ENCODE assay signal across 10 cellular contexts in the genomic region with DNA sequence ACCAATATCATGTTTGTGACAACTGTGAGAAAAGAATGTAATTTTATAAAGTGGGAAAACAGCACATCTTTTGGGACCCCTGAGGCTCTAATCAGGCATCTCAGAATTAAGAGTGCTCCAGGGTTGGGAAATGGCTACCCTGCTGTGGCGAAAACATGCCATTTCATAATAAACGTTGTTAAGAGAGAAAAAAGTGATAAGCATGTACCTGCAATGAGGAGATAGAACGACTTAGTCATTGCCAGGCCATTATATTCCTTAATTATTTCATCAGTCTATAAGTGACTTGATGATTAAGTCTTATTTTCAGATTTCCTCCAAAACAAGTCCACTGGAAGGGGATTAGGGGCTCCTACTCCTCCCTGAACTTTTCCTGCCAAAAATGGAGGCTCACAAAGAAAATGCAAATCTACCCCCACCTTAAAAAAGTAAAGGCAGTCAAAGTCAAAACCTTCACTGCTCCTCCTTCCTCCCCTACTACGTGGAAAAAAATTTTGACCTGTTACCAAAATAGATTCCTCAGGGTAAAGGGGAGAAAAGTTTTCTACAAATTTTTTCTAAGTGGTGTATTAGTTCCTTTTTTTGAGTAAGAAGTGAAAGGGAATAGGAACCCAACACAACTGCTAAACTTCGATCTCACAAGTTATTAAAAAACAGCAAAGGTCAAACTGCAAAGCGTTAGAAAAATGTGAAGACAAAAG. TPM values are rescaled to one million over a fixed set of nuclear protein-coding genes. Genes with fewer than 3 reads are reported as not detected.
DNase-seq lines count a peak whose midpoint lies in the region; ATAC-seq and TF ChIP-seq lines count a peak whose summit lies in the region.
"Not testable (repeated sequence)": the region's sequence is repeated elsewhere in the genome, so short reads cannot be mapped to it uniquely, and the experiment has no call there.
"Had no signal": no experiment of that assay in that cellular context is flagged by ENCODE, and none has a peak within 500 bp of the region (broad histone marks: within the 10 kb centered on the region; RNA-seq: fewer than 3 reads in every experiment).

No MANE protein-coding gene starts in this region.

- peaks cover 70% of the 10 kb centered on the region for H3K79me2 ChIP-seq in PC-9 (ENCODE audit: low read depth)

- H3K27ac Mint-ChIP-seq in activated CD8-positive, alpha-beta memory T cell treated with anti-CD3 and anti-CD28 coated beads, Interleukin-2, amount 10 ng/mL, durations not matched to agents 7 days and 5 days = peak overlapping the region; percentile 37
- peak overlapping the region in 1 of 2 donors; percentile 12 for H3K27ac Mint-ChIP-seq in effector memory CD8-positive, alpha-beta T cell
- H3K27ac Mint-ChIP-seq in immature natural killer cell = peak overlapping the region; percentile 36 to 94 (median 85)

- not testable (repeated sequence) for DNase-seq in A673 (ENCODE audit: low spot score); PC-9; activated CD8-positive, alpha-beta memory T cell treated with anti-CD3 and anti-CD28 coated beads, Interleukin-2, amount 10 ng/mL, durations not matched to agents 7 days and 5 days; effector memory CD8-positive, alpha-beta T cell; immature natural killer cell
- DNase-seq in GM12864 (ENCODE audit: low read depth) = peak; percentile 34
- peak; percentile 53 for DNase-seq in KBM-7

- POLR2A ChIA-PET in A673 (lab: Charles Lee; ENCODE audit: low non-redundant PET) = interaction anchor here (0.6 kb wide), 1 partner anchor 1786 kb away, joined by 3 read pairs; no protein-coding TSS in a partner anchor
- POLR2A ChIA-PET in PC-9 (lab: Charles Lee; ENCODE audit: unreplicated experiment) = not testable (repeated sequence)

- BruUV-seq in A673 (replicated peaks; lab: Mats Ljungman, UMichigan); PC-9 (replicated peaks; lab: Mats Ljungman, UMichigan): not testable (repeated sequence)

- peaks cover 63% of the 10 kb centered on the region for H3K4me1 Mint-ChIP-seq in activated CD8-positive, alpha-beta memory T cell treated with anti-CD3 and anti-CD28 coated beads, Interleukin-2, amount 10 ng/mL, durations not matched to agents 7 days and 5 days
- H3K4me1 Mint-ChIP-seq in effector memory CD8-positive, alpha-beta T cell (ENCODE audit: low read depth in 2 of 2) = peaks cover 23 to 29% of the 10 kb centered on the region in 2 donors
- peaks cover 53 to 67% of the 10 kb centered on the region in 2 donors for H3K4me1 Mint-ChIP-seq in immature natural killer cell

- H2AFZ ChIP-seq in PC-9 = not testable (repeated sequence)

- peak overlapping the region; percentile 68 for H3K27ac ChIP-seq in A673 (ENCODE audit: low read depth, low read length, poor library complexity, severe bottlenecking)
- peak overlapping the region; percentile 18; the same call in 1 of the 2 replicates for H3K27ac ChIP-seq in PC-9
- peak overlapping the region; percentile 91 for H3K27ac ChIP-seq in neutrophil

- peak overlapping the region; percentile 6 for H3K4me3 Mint-ChIP-seq in activated CD8-positive, alpha-beta memory T cell treated with anti-CD3 and anti-CD28 coated beads, Interleukin-2, amount 10 ng/mL, durations not matched to agents 7 days and 5 days
- peak overlapping the region; percentile 75 to 80 for H3K4me3 Mint-ChIP-seq in effector memory CD8-positive, alpha-beta T cell
- H3K4me3 Mint-ChIP-seq in immature natural killer cell = peak overlapping the region in 4 of 5 donors; percentile 81 to 86 (median 84)

- not testable (repeated sequence) for H3K27me3 ChIP-seq in A673 (replicated peaks; ENCODE audit: insufficient read depth, low read depth, low read length, poor library complexity); PC-9 (ENCODE audit: insufficient read depth, low read depth); neutrophil

- H3K9me2 ChIP-seq in PC-9 (ENCODE audit: insufficient read depth) = not testable (repeated sequence)

- H4K20me1 ChIP-seq in PC-9 (ENCODE audit: insufficient read depth) = peaks cover 10% of the 10 kb centered on the region; the same call in 1 of the 2 replicates

- H3K4me1 ChIP-seq in A673 (ENCODE audit: insufficient read depth, low read length, poor library complexity, severe bottlenecking) (peaks cover 48% of the 10 kb centered on the region), PC-9 (replicated peaks; ENCODE audit: insufficient read depth) (peaks cover 33% of the 10 kb centered on the region), neutrophil (ENCODE audit: control insufficient read depth in 1 of 2, insufficient read depth in 1 of 2, low read depth in 1 of 2, low read length in 1 of 2) (peaks cover 50 to 69% of the 10 kb centered on the region in 2 experiments)

- CTCF ChIA-PET in A673 (lab: Charles Lee); PC-9 (lab: Charles Lee): not testable (repeated sequence)
- CTCF ChIA-PET in activated CD8-positive, alpha-beta memory T cell treated with anti-CD3 and anti-CD28 coated beads, Interleukin-2, amount 10 ng/mL, durations not matched to agents 7 days and 5 days (lab: Charles Lee) = interaction anchor here (1.0 to 1.2 kb wide), 2 partner anchors 15 to 18 kb away, joined by 3 to 5 read pairs; no protein-coding TSS in a partner anchor

- ATAC-seq in activated CD8-positive, alpha-beta memory T cell treated with anti-CD3 and anti-CD28 coated beads, Interleukin-2, amount 10 ng/mL, durations not matched to agents 7 days and 5 days; effector memory CD8-positive, alpha-beta T cell (replicated peaks): not testable (repeated sequence)

- H3K4me3 ChIP-seq in A673 (ENCODE audit: low read depth, low read length, poor library complexity, severe bottlenecking) (peak overlapping the region; percentile 17), GM12864 (ENCODE audit: low read depth, low read length) (peak overlapping the region; percentile 48), neutrophil (ENCODE audit: low read depth in 1 of 2, low read length in 1 of 2) (peak overlapping the region; percentile 42 to 44)
- H3K4me3 ChIP-seq in PC-9 = not testable (repeated sequence)

- peak overlapping the region; percentile 99 for H3K4me2 ChIP-seq in PC-9

- H3F3A ChIP-seq in PC-9 (ENCODE audit: insufficient read depth, low read depth) = peaks cover 24% of the 10 kb centered on the region; the same call in 1 of the 2 replicates

- H3K36me3 Mint-ChIP-seq in activated CD8-positive, alpha-beta memory T cell treated with anti-CD3 and anti-CD28 coated beads, Interleukin-2, amount 10 ng/mL, durations not matched to agents 7 days and 5 days; effector memory CD8-positive, alpha-beta T cell (ENCODE audit: insufficient read depth); immature natural killer cell: not testable (repeated sequence)

- H3K27me3 Mint-ChIP-seq in activated CD8-positive, alpha-beta memory T cell treated with anti-CD3 and anti-CD28 coated beads, Interleukin-2, amount 10 ng/mL, durations not matched to agents 7 days and 5 days; effector memory CD8-positive, alpha-beta T cell; immature natural killer cell (ENCODE audit: low read depth in 3 of 3): not testable (repeated sequence)

- H3K36me3 ChIP-seq in A673 (ENCODE audit: insufficient read depth, low read length, poor library complexity, severe bottlenecking); PC-9 (ENCODE audit: low read depth); neutrophil: not testable (repeated sequence)

- not testable (repeated sequence) for H3K9me3 ChIP-seq in A673 (ENCODE audit: low read depth, low read length, poor library complexity, severe bottlenecking); PC-9 (ENCODE audit: insufficient read depth, low read depth); neutrophil

- TF ChIP-seq CTCF in A673 (conservative IDR thresholded peaks at IDR 0.05; ENCODE audit: low read depth, low read length); GM12864 (IDR thresholded peaks at IDR 0.05; ENCODE audit: low read depth, low read length, missing control alignments); PC-9 (conservative IDR thresholded peaks at IDR 0.05); neutrophil (IDR thresholded peaks at IDR 0.05): not testable (repeated sequence)

- not testable (repeated sequence) for H3K9me3 Mint-ChIP-seq in activated CD8-positive, alpha-beta memory T cell treated with anti-CD3 and anti-CD28 coated beads, Interleukin-2, amount 10 ng/mL, durations not matched to agents 7 days and 5 days (ENCODE audit: low read depth); effector memory CD8-positive, alpha-beta T cell; immature natural killer cell

- intact Hi-C loops in A673 (cut with micrococcal nuclease; ENCODE audit: unreplicated experiment); PC-9 (cut with micrococcal nuclease; ENCODE audit: unreplicated experiment): not testable (repeated sequence)

- in situ Hi-C loops in KBM-7 (cut with MboI; ENCODE audit: low pct_unique_long_range_greater_than_20kb, low sequenced_read_pairs) = not testable (repeated sequence)

RNA-seq across cellular contexts. Expression of a gene that starts 59.9 kb away (rescaled TPM):
- 1.0 and 1.4 TPM in 2 replicates for total RNA-seq in A673 (2021)
- total RNA-seq in PC-9 (2021) = 0.18 and 0.22 TPM in 2 replicates
- not detected for total RNA-seq in activated CD8-positive, alpha-beta memory T cell treated with anti-CD3 and anti-CD28 coated beads, Interleukin-2, amount 10 ng/mL, durations not matched to agents 7 days and 5 days
- polyA plus RNA-seq in immature natural killer cell = not detected
- total RNA-seq: fibroblast of villous mesenchyme, lung had no signal
- polyA plus RNA-seq: lung had no signal

Comparison
In these comparisons a context has a peak if more than half of its experiments do, and no peak if none do; other contexts are left out.
1. H3K27ac ChIP-seq: peak in every context shown above with its lines; median percentile 91 in neutrophil; 68 in A673; 18 in PC-9.
2. H3K4me3 Mint-ChIP-seq: peak in every context shown above with its lines; median percentile 84 in immature natural killer cell; 78 in effector memory CD8-positive, alpha-beta T cell; 6 in activated CD8-positive, alpha-beta memory T cell treated with anti-CD3 and anti-CD28 coated beads, Interleukin-2, amount 10 ng/mL, durations not matched to agents 7 days and 5 days.